Comparison of ENCODE assay signal across 17 cellular contexts in the genomic region with DNA sequence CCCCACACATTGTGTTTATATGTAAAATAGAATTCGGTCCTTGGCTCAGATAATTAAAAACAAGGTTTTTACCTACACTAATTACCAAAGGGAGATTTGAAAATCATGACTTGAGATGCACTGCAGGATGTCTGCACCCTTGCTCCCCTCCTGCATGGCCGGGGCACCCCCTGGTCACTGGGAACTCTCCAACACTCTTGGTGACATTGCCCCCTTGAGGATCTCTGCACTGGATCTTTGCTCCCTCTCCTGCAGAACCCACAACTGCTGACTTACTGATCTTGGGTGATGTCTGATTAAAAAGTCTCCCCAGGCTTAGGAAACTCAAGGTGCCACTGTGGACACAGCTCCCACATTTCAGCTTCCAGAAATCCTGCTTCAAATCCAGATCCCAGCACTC. TPM values are rescaled to one million over a fixed set of nuclear protein-coding genes. Genes with fewer than 3 reads are reported as not detected.
"Had no signal": no experiment of that assay in that cellular context is flagged by ENCODE, and none has a peak within 500 bp of the region (broad histone marks: within the 10 kb centered on the region; RNA-seq: fewer than 3 reads in every experiment).

No MANE protein-coding gene starts in this region.

- DNase-seq: activated effector memory CD4-positive, alpha-beta T cell treated with Interleukin-2 at 50 U/mL for 16 hours; activated T-cell treated with anti-CD3 and anti-CD28 coated beads, Interleukin-2, amount 50 U/mL, for 1 hour; amniotic stem cell; cerebellar nuclear complex; dorsolateral prefrontal cortex; glutamatergic neuron; left colon; naive thymus-derived CD4-positive, alpha-beta T cell; stimulated activated CD4-positive, alpha-beta T cell treated with anti-CD3 and anti-CD28 coated beads, Interleukin-12 subunit alpha, Interleukin-12 subunit beta, amount 100 ng/mL, for 4 hours; T-helper 2 cell; upper lobe of left lung had no signal

- H3K27ac ChIP-seq: dorsolateral prefrontal cortex, esophagus muscularis mucosa, upper lobe of left lung had no signal

- H3K36me3 ChIP-seq: esophagus muscularis mucosa, upper lobe of left lung had no signal

- H3K9me3 ChIP-seq: esophagus muscularis mucosa, upper lobe of left lung had no signal

- H3K27me3 ChIP-seq: upper lobe of left lung had no signal

- ATAC-seq: activated naive CD4-positive, alpha-beta T cell treated with anti-CD3 and anti-CD28 coated beads, Interleukin-2, amount 50 U/mL, for 72 hours; left colon; naive thymus-derived CD4-positive, alpha-beta T cell; sciatic nerve had no signal

- H3K4me3 ChIP-seq: dorsolateral prefrontal cortex, esophagus muscularis mucosa, lung, upper lobe of left lung had no signal

RNA-seq across cellular contexts. Expression of a gene that starts 49.4 kb away (rescaled TPM):
- total RNA-seq: fibroblast of villous mesenchyme; naive thymus-derived CD4-positive, alpha-beta T cell; progenitor cell of endocrine pancreas had no signal
- polyA plus RNA-seq: naive thymus-derived CD4-positive, alpha-beta T cell had no signal
